ENCODE assay signal across 16 cellular contexts in the genomic region with DNA sequence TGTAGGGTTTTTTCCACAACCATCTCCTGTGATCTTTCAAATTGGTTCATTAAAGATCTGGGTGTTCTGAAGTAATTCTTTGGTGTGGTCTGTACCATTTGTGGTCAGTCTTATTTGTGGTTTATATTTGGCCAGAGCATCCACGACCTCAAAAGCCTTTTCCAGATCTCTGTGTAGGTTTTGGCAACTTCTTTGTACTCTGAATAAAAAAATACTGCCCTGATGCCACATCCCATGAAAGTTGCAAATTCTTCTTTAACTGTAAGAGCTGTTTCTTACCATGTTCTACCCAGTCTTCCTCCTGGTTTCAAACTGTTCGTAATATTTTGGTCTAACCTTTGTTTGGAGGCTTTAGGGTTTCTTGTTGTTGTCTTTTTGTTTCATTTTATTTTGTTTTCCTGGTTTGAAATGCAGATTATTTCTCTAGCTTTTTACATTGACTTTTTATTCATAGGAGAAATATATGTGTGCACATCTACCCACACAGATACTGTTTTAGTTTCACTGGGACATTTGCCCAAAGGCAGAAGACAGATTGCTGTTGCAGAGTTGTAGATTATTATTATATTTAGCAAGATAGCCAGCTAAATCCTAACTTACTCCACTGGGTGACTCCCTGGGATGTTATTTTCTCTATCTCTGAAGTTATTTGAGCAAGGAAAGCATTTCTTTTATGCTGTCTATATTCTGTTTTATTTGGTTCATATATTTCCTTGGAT.
DNase-seq lines count a peak whose midpoint lies in the region; ATAC-seq, FAIRE-seq and TF ChIP-seq lines count a peak whose summit lies in the region.
"Had no signal": no experiment of that assay in that cellular context is flagged by ENCODE, and none has a peak within 500 bp of the region (broad histone marks: within the 10 kb centered on the region; RNA-seq: fewer than 3 reads in every experiment).

No MANE protein-coding gene starts in this region.

- H4K20me1 ChIP-seq in GM23248 (ENCODE audit: insufficient read depth): no peaks in the 10 kb centered on the region
- H4K20me1 ChIP-seq in fibroblast of lung (ENCODE audit: control insufficient read depth, extremely low read depth, insufficient read depth, low read length): no peaks in the 10 kb centered on the region

- H3K4me3 ChIP-seq in GM23248 (no peak overlapping the region), fibroblast of lung (replicated peaks in 1 of 4; ENCODE audit: control extremely low read depth in 1 of 4, insufficient read depth in 1 of 4, low read depth in 3 of 4, low read length in 4 of 4) (no peak overlapping the region)
- H3K4me3 ChIP-seq: mucosa of descending colon had no signal

- no peak for FAIRE-seq in D721Med (lab: Jason Lieb, UNC)
- FAIRE-seq: kidney had no signal

- peaks cover 21% of the 10 kb centered on the region; the same call in 1 of the 2 replicates for H3F3A ChIP-seq in GM23248 (ENCODE audit: insufficient read depth)

- H3K27me3 ChIP-seq in GM23248 (replicated peaks; ENCODE audit: insufficient read depth): no peaks in the 10 kb centered on the region
- no peaks in the 10 kb centered on the region for H3K27me3 ChIP-seq in fibroblast of lung (ENCODE audit: control insufficient read depth, insufficient read depth, low read length)

- H3K79me2 ChIP-seq in GM23248 (ENCODE audit: insufficient read depth) (no peaks in the 10 kb centered on the region), fibroblast of lung (ENCODE audit: control insufficient read depth, insufficient read depth, low read length) (no peaks in the 10 kb centered on the region)

- no peak overlapping the region for H2AFZ ChIP-seq in GM23248
- H2AFZ ChIP-seq in fibroblast of lung (ENCODE audit: low read length): no peak overlapping the region

- H3K4me1 Mint-ChIP-seq in stimulated activated effector memory CD8-positive, alpha-beta T cell treated with anti-CD3 and anti-CD28 coated beads, Interleukin-12 subunit alpha, Interleukin-12 subunit beta, amount 100 ng/mL, for 72 hours: peaks cover 11% of the 10 kb centered on the region

- H3K36me3 ChIP-seq in GM23248 (ENCODE audit: low read depth) (0 out of 2 replicates have a peak, but pooled peaks cover 5% of the 10 kb centered on the region), fibroblast of lung (ENCODE audit: control insufficient read depth, insufficient read depth, low read length) (peaks cover 1% of the 10 kb centered on the region)

- H3K4me2 ChIP-seq in GM23248 (ENCODE audit: unreplicated experiment) (peak overlapping the region; percentile 31), fibroblast of lung (ENCODE audit: extremely low read depth, insufficient read depth, low read length) (no peak overlapping the region)

- in situ Hi-C loops in GM23248 (cut with MboI): no loop called here

- H3K27ac Mint-ChIP-seq in stimulated activated effector memory CD8-positive, alpha-beta T cell treated with anti-CD3 and anti-CD28 coated beads, Interleukin-12 subunit alpha, Interleukin-12 subunit beta, amount 100 ng/mL, for 72 hours: peak overlapping the region; percentile 23

- no peak overlapping the region for H3K9ac ChIP-seq in GM23248
- H3K9ac ChIP-seq in fibroblast of lung (ENCODE audit: insufficient read depth, low read length): no peak overlapping the region

- peak; percentile 29 for DNase-seq in GM23248
- peak; percentile 43 to 74 for DNase-seq in fibroblast of lung (ENCODE audit: low read depth in 2 of 2)
- no peak for DNase-seq in stimulated activated effector memory CD8-positive, alpha-beta T cell treated with anti-CD3 and anti-CD28 coated beads, Interleukin-12 subunit alpha, Interleukin-12 subunit beta, amount 100 ng/mL, for 72 hours (ENCODE audit: low spot score in 2 of 2)
- DNase-seq in GM10266 (ENCODE audit: extremely low spot score): no peak
- no peak for DNase-seq in D721Med (ENCODE audit: insufficient read length, low spot score)
- DNase-seq: activated CD4-positive, alpha-beta T cell treated with anti-CD3 and anti-CD28 coated beads for 1 hour; activated T-cell treated with anti-CD3 and anti-CD28 coated beads, Interleukin-2, amount 50 U/mL, for 4 hours; CD4-positive, alpha-beta memory T cell; effector memory CD8-positive, alpha-beta T cell; glutamatergic neuron; H7; kidney; mucosa of descending colon; stimulated activated CD8-positive, alpha-beta memory T cell treated with anti-CD3 and anti-CD28 coated beads, Interleukin-4, amount 100 ng/mL, for 48 hours had no signal

- no peaks in the 10 kb centered on the region for H3K9me3 ChIP-seq in GM23248 (ENCODE audit: low read depth)
- H3K9me3 ChIP-seq in fibroblast of lung (ENCODE audit: control insufficient read depth, insufficient read depth, low read depth, low read length): no peaks in the 10 kb centered on the region
- H3K9me3 ChIP-seq: mucosa of descending colon had no signal

- H3K4me3 Mint-ChIP-seq in stimulated activated effector memory CD8-positive, alpha-beta T cell treated with anti-CD3 and anti-CD28 coated beads, Interleukin-12 subunit alpha, Interleukin-12 subunit beta, amount 100 ng/mL, for 72 hours: no peak overlapping the region
- H3K4me3 Mint-ChIP-seq: activated T-cell treated with anti-CD3 and anti-CD28 coated beads, Interleukin-2, amount 50 U/mL, for 4 hours; CD4-positive, alpha-beta memory T cell; effector memory CD8-positive, alpha-beta T cell had no signal

- H3K27ac ChIP-seq in GM23248: 0 out of 2 replicates have a peak overlapping the region, but pooled peaks have one; percentile 2
- peak overlapping the region; percentile 80 for H3K27ac ChIP-seq in VCaP
- no peak overlapping the region for H3K27ac ChIP-seq in fibroblast of lung (ENCODE audit: insufficient read depth, low read length)

- peaks cover 27% of the 10 kb centered on the region for H3K36me3 Mint-ChIP-seq in stimulated activated effector memory CD8-positive, alpha-beta T cell treated with anti-CD3 and anti-CD28 coated beads, Interleukin-12 subunit alpha, Interleukin-12 subunit beta, amount 100 ng/mL, for 72 hours

- peaks cover 20% of the 10 kb centered on the region for H3K4me1 ChIP-seq in GM23248 (ENCODE audit: insufficient read depth)
- H3K4me1 ChIP-seq in fibroblast of lung (ENCODE audit: control insufficient read depth, extremely low read depth, insufficient read depth, low read length): no peaks in the 10 kb centered on the region

- no peaks in the 10 kb centered on the region for H3K9me2 ChIP-seq in GM23248 (ENCODE audit: insufficient read depth)

- 14 to 18% methylated on average over 2 of the region's 2 CpGs for WGBS in GM23248 (ENCODE audit: low coverage in 1 of 2, low lambda C conversion rate in 2 of 2, missing lambda C conversion rate in 2 of 2), 2 experiments

- TF ChIP-seq CTCF in VCaP (conservative IDR thresholded peaks at IDR 0.05) (no peak), fibroblast of lung (conservative IDR thresholded peaks at IDR 0.05 in 1 of 2, IDR thresholded peaks at IDR 0.05 in 1 of 2; ENCODE audit: low read depth in 1 of 2, low read length in 2 of 2) (no peak), GM10266 (IDR thresholded peaks at IDR 0.05; ENCODE audit: control insufficient read depth, insufficient read depth, low read depth, missing control alignments) (no peak), D721Med (IDR thresholded peaks at IDR 0.05; ENCODE audit: insufficient read depth, missing control alignments) (no peak)

- H3K9me3 Mint-ChIP-seq in stimulated activated effector memory CD8-positive, alpha-beta T cell treated with anti-CD3 and anti-CD28 coated beads, Interleukin-12 subunit alpha, Interleukin-12 subunit beta, amount 100 ng/mL, for 72 hours: no peaks in the 10 kb centered on the region
- H3K9me3 Mint-ChIP-seq: activated T-cell treated with anti-CD3 and anti-CD28 coated beads, Interleukin-2, amount 50 U/mL, for 4 hours; effector memory CD8-positive, alpha-beta T cell had no signal

- no peak for ATAC-seq in stimulated activated effector memory CD8-positive, alpha-beta T cell treated with anti-CD3 and anti-CD28 coated beads, Interleukin-12 subunit alpha, Interleukin-12 subunit beta, amount 100 ng/mL, for 72 hours
- ATAC-seq in GM21381 (IDR thresholded peaks at IDR 0.05; ENCODE audit: unreplicated experiment): no peak
- ATAC-seq: activated T-cell treated with anti-CD3 and anti-CD28 coated beads, Interleukin-2, amount 50 U/mL, for 4 hours; effector memory CD8-positive, alpha-beta T cell; mucosa of descending colon had no signal

Comparison
In these comparisons a context has a peak if more than half of its experiments do, and no peak if none do; other contexts are left out.
1. DNase-seq: peak in GM23248 (single experiment) and fibroblast of lung (2 of 2); none in stimulated activated effector memory CD8-positive, alpha-beta T cell treated with anti-CD3 and anti-CD28 coated beads, Interleukin-12 subunit alpha, Interleukin-12 subunit beta, amount 100 ng/mL, for 72 hours (0 of 2), GM10266 (single experiment) and D721Med (single experiment).